In genomic region chr6:169589293-169589692, GRCh38 we compare ENCODE assay signal across 9 cellular contexts.
DNase-seq lines count a peak whose midpoint lies in the region; ATAC-seq, FAIRE-seq and TF ChIP-seq lines count a peak whose summit lies in the region.
"Had no signal": no experiment of that assay in that cellular context is flagged by ENCODE, and none has a peak within 500 bp of the region (broad histone marks: within the 10 kb centered on the region; RNA-seq: fewer than 3 reads in every experiment).

No MANE protein-coding gene starts in this region.

- no peak overlapping the region for H2BK12ac ChIP-seq in neuronal stem cell (ENCODE audit: low read length)

- H3K27me3 ChIP-seq in MM.1S (replicated peaks; ENCODE audit: insufficient read depth, low read length) (no peaks in the 10 kb centered on the region), colonic mucosa (no peaks in the 10 kb centered on the region), neuronal stem cell (ENCODE audit: control insufficient read depth in 3 of 3, insufficient read depth in 3 of 3, low read depth in 1 of 3, low read length in 3 of 3) (no peaks in the 10 kb centered on the region), pancreas (no peaks in the 10 kb centered on the region)

- H2BK5ac ChIP-seq in neuronal stem cell (ENCODE audit: low read length), result no peak overlapping the region

- no peaks in the 10 kb centered on the region for H4K20me1 ChIP-seq in MM.1S (ENCODE audit: insufficient read depth, low read length)

- H3K27ac ChIP-seq in MM.1S (ENCODE audit: low read length) (peak overlapping the region; percentile 32; the same call in 1 of the 2 replicates), colonic mucosa (no peak overlapping the region), neuronal stem cell (replicated peaks; ENCODE audit: low read length) (no peak overlapping the region), pancreas (no peak overlapping the region)

- no peaks in the 10 kb centered on the region for H3K79me2 ChIP-seq in MM.1S (ENCODE audit: low read length)

- H3F3A ChIP-seq in MM.1S (ENCODE audit: insufficient read depth, low read length), result no peaks in the 10 kb centered on the region

- H3K36me3 ChIP-seq in MM.1S (replicated peaks; ENCODE audit: insufficient read depth, low read length) (no peaks in the 10 kb centered on the region), colonic mucosa (no peaks in the 10 kb centered on the region), neuronal stem cell (replicated peaks in 1 of 2; ENCODE audit: control insufficient read depth in 2 of 2, insufficient read depth in 2 of 2, low read length in 2 of 2) (peaks cover 0 to 4% of the 10 kb centered on the region in 2 donors), pancreas (no peaks in the 10 kb centered on the region)

- H3K4me1 ChIP-seq in MM.1S (ENCODE audit: low read length) (no peaks in the 10 kb centered on the region), colonic mucosa (no peaks in the 10 kb centered on the region), neuronal stem cell (ENCODE audit: control insufficient read depth in 2 of 2, insufficient read depth in 1 of 2, low read depth in 1 of 2, low read length in 2 of 2) (no peaks in the 10 kb centered on the region), pancreas (no peaks in the 10 kb centered on the region)

- H3K4ac ChIP-seq in neuronal stem cell (ENCODE audit: low read length), result no peak overlapping the region

- WGBS in neuronal stem cell (ENCODE audit: extremely low coverage in 2 of 2, insufficient read length in 2 of 2, insufficient replicate concordance in 1 of 2), 2 donors, result no CpG with 5 or more reads among the region's 3 CpGs
- 54 to 56% methylated on average over 3 of the region's 3 CpGs for WGBS in pancreas, 2 donors

- H3K4me2 ChIP-seq in MM.1S (ENCODE audit: low read depth, low read length) (no peak overlapping the region), neuronal stem cell (ENCODE audit: insufficient read depth, low read length, poor library complexity, severe bottlenecking) (no peak overlapping the region)

- no peak overlapping the region for H3K23ac ChIP-seq in neuronal stem cell (ENCODE audit: low read depth, low read length, poor library complexity)

- H3K9ac ChIP-seq in MM.1S (ENCODE audit: low read length) (no peak overlapping the region), colonic mucosa (ENCODE audit: low read depth in 2 of 2, low read length in 2 of 2) (no peak overlapping the region), neuronal stem cell (ENCODE audit: low read depth, low read length, poor library complexity) (no peak overlapping the region)

- CTCF ChIA-PET in GM10248 (lab: Yijun Ruan, JAX), result no interaction called here

- H3K9me3 ChIP-seq in MM.1S (replicated peaks; ENCODE audit: insufficient read depth, low read length), result no peaks in the 10 kb centered on the region
- no peaks in the 10 kb centered on the region for H3K9me3 ChIP-seq in colonic mucosa
- peaks cover 0 to 12% of the 10 kb centered on the region in 2 donors for H3K9me3 ChIP-seq in neuronal stem cell (replicated peaks in 1 of 2; ENCODE audit: control insufficient read depth in 2 of 2, insufficient read depth in 1 of 2, low read depth in 1 of 2, low read length in 2 of 2)
- no peaks in the 10 kb centered on the region for H3K9me3 ChIP-seq in pancreas

- no peak for TF ChIP-seq POLR2A in GM18505 (IDR thresholded peaks at IDR 0.05; ENCODE audit: borderline replicate concordance, extremely low read depth, insufficient read depth, insufficient read length)

- H3K9me2 ChIP-seq in MM.1S (replicated peaks; ENCODE audit: insufficient read depth, low read length), result no peaks in the 10 kb centered on the region

- no peaks in the 10 kb centered on the region for H3K79me1 ChIP-seq in neuronal stem cell (ENCODE audit: low read depth, low read length)

- FAIRE-seq in pancreas (lab: Jason Lieb, UNC), result no peak

- DNase-seq in MM.1S (no peak), colonic mucosa (peak; percentile 37), neuronal stem cell (ENCODE audit: low spot score) (no peak), pancreas (no peak), GM10248 (ENCODE audit: extremely low spot score) (no peak)
- DNase-seq in stimulated activated naive CD4-positive, alpha-beta T cell treated with Interleukin-2 at 50 U/mL for 16 hours (lab: John Stamatoyannopoulos, UW), result peak; percentile 11
- DNase-seq: IMR-90 had no signal

- no peak overlapping the region for H3K14ac ChIP-seq in neuronal stem cell (ENCODE audit: low read length)

- H4K8ac ChIP-seq in neuronal stem cell (ENCODE audit: low read depth, low read length), result no peak overlapping the region

- no peak for TF ChIP-seq CTCF in MM.1S (IDR thresholded peaks at IDR 0.05; ENCODE audit: low read length)
- TF ChIP-seq CTCF in colonic mucosa (IDR thresholded peaks at IDR 0.05), result no peak
- TF ChIP-seq CTCF in pancreas (IDR thresholded peaks at IDR 0.05), result no peak
- TF ChIP-seq CTCF in GM10248 (IDR thresholded peaks at IDR 0.05; ENCODE audit: control extremely low read depth, extremely low read depth, low read depth, missing control alignments), result no peak

- intact Hi-C loops in colonic mucosa (cut with DNase I), result no loop called here
- intact Hi-C loops in pancreas (cut with DNase I), result no loop called here

- H2AK5ac ChIP-seq in neuronal stem cell (ENCODE audit: low read depth, low read length), result no peak overlapping the region

- no peak overlapping the region for H3K18ac ChIP-seq in neuronal stem cell (ENCODE audit: low read length)

- H3K4me3 ChIP-seq in MM.1S (ENCODE audit: low read length) (no peak overlapping the region), colonic mucosa (no peak overlapping the region), neuronal stem cell (ENCODE audit: low read length in 2 of 2) (no peak overlapping the region), pancreas (no peak overlapping the region)

- H4K91ac ChIP-seq in neuronal stem cell (ENCODE audit: low read depth, low read length, poor library complexity), result no peak overlapping the region

- no peak overlapping the region for H2BK15ac ChIP-seq in neuronal stem cell (ENCODE audit: low read length)

- ATAC-seq in GM18505 (IDR thresholded peaks at IDR 0.05; ENCODE audit: unreplicated experiment) (peak; percentile 79), GM21717 (IDR thresholded peaks at IDR 0.05; ENCODE audit: unreplicated experiment) (peak; percentile 92), pancreas (no peak)

- H2BK120ac ChIP-seq in neuronal stem cell (ENCODE audit: low read depth, low read length), result no peak overlapping the region

- POLR2A ChIA-PET in GM10248 (lab: Yijun Ruan, JAX), result no interaction called here

- H2AFZ ChIP-seq in MM.1S (ENCODE audit: low read length) (no peak overlapping the region), neuronal stem cell (ENCODE audit: low read length) (no peak overlapping the region)

Comparison
In these comparisons a context has a peak if more than half of its experiments do, and no peak if none do; other contexts are left out.
1. ATAC-seq: peak in GM18505 (single experiment) and GM21717 (single experiment); none in pancreas (0 of 4).
2. DNase-seq: peak in colonic mucosa (single experiment) and stimulated activated naive CD4-positive, alpha-beta T cell treated with Interleukin-2 at 50 U/mL for 16 hours (single experiment); none in MM.1S (single experiment), neuronal stem cell (single experiment), pancreas (0 of 6) and GM10248 (single experiment).